ENCODE assay signal across 1 cellular context in the genomic region with DNA sequence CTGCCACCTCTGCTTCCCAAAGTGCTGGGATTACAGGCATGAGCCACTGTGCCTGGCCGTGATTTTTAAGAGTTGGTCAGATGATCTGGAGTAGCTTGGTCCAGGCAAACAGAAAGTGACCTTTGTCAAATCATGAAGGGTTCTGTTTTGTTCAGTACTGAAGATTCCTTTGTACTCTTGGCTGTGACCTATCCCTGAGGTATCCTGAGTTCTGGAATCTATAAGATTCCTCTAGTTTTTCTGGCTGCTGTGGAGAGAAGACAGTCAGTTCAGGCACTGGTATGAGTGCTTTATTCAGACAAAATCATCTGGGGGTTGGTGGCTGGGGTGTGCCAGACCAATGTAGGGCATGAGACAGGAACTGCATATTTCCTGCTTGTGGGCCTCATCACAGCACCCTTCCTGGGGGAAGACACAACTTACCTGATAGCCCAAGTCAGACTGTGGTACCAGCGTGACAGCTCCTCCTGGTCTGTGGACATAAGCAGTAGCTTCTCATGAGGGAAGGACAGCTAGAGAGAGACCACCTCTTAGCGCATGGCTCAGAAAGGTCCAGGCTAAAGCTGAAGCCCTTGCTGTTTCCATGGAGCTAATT.
TF ChIP-seq lines count a peak whose summit lies in the region.

No MANE protein-coding gene starts in this region.

TF ChIP-seq in GM23338, 12 proteins besides CTCF, POLR2A, EP300 and RAD21 (continued from another document):
- TF ChIP-seq, protein P1, sequence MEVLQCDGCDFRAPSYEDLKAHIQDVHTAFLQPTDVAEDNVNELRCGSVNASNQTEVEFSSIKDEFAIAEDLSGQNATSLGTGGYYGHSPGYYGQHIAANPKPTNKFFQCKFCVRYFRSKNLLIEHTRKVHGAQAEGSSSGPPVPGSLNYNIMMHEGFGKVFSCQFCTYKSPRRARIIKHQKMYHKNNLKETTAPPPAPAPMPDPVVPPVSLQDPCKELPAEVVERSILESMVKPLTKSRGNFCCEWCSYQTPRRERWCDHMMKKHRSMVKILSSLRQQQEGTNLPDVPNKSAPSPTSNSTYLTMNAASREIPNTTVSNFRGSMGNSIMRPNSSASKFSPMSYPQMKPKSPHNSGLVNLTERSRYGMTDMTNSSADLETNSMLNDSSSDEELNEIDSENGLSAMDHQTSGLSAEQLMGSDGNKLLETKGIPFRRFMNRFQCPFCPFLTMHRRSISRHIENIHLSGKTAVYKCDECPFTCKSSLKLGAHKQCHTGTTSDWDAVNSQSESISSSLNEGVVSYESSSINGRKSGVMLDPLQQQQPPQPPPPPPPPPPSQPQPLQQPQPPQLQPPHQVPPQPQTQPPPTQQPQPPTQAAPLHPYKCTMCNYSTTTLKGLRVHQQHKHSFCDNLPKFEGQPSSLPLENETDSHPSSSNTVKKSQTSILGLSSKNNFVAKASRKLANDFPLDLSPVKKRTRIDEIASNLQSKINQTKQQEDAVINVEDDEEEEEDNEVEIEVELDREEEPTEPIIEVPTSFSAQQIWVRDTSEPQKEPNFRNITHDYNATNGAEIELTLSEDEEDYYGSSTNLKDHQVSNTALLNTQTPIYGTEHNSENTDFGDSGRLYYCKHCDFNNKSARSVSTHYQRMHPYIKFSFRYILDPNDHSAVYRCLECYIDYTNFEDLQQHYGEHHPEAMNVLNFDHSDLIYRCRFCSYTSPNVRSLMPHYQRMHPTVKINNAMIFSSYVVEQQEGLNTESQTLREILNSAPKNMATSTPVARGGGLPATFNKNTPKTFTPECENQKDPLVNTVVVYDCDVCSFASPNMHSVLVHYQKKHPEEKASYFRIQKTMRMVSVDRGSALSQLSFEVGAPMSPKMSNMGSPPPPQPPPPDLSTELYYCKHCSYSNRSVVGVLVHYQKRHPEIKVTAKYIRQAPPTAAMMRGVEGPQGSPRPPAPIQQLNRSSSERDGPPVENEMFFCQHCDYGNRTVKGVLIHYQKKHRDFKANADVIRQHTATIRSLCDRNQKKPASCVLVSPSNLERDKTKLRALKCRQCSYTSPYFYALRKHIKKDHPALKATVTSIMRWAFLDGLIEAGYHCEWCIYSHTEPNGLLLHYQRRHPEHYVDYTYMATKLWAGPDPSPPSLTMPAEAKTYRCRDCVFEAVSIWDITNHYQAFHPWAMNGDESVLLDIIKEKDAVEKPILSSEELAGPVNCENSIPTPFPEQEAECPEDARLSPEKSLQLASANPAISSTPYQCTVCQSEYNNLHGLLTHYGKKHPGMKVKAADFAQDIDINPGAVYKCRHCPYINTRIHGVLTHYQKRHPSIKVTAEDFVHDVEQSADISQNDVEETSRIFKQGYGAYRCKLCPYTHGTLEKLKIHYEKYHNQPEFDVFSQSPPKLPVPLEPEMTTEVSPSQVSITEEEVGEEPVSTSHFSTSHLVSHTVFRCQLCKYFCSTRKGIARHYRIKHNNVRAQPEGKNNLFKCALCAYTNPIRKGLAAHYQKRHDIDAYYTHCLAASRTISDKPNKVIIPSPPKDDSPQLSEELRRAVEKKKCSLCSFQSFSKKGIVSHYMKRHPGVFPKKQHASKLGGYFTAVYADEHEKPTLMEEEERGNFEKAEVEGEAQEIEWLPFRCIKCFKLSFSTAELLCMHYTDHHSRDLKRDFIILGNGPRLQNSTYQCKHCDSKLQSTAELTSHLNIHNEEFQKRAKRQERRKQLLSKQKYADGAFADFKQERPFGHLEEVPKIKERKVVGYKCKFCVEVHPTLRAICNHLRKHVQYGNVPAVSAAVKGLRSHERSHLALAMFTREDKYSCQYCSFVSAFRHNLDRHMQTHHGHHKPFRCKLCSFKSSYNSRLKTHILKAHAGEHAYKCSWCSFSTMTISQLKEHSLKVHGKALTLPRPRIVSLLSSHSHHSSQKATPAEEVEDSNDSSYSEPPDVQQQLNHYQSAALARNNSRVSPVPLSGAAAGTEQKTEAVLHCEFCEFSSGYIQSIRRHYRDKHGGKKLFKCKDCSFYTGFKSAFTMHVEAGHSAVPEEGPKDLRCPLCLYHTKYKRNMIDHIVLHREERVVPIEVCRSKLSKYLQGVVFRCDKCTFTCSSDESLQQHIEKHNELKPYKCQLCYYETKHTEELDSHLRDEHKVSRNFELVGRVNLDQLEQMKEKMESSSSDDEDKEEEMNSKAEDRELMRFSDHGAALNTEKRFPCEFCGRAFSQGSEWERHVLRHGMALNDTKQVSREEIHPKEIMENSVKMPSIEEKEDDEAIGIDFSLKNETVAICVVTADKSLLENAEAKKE (CRISPR knock-in tag; IDR thresholded peaks at IDR 0.05) = no peak
- TF ChIP-seq NANOG (IDR thresholded peaks at IDR 0.05; ENCODE audit: borderline replicate concordance) (no peak), EZH2phosphoT487 (IDR thresholded peaks at IDR 0.05; ENCODE audit: unreplicated experiment) (no peak), EZH2 (IDR thresholded peaks at IDR 0.05; ENCODE audit: low read depth, unreplicated experiment) (no peak), ZNF114 (CRISPR knock-in tag; IDR thresholded peaks at IDR 0.05) (no peak)
